In the genomic region with DNA sequence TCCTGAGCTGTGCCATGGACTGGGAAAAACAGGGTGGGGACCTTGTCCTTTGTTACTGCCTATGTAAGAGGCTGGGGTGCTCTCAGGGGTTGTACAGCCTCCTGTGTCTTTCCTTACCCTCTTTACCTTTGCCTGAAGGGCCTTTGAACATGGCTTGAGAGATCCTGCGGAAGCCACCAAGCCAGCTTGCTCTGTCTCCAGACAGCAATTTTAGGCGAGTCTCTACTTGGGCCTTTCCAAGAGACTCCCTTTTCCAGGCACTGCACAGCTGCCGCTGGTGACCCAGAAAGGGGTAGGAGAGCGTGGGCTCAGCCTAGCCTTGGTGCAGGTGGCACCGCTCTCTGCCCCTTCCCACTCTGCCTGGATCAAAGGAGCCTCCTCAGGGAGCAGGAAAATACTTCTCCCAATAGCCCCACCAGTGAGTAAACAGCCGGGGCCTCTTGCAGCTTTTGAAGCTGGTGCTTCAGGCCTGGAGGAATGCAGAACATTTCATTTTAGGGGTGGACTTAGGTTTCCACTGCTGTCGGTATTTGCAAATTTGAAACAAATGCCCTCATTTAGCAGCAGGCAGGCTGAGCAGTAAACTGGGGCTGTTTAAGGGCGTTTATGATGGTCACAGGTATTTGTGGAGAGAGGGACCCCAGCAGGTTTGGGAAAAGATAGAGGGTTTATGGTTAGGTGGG, we compare ENCODE assay signal across 1 cellular context.
TF ChIP-seq lines count a peak whose summit lies in the region.

No MANE protein-coding gene starts in this region.

TF ChIP-seq in SK-N-SH, 30 proteins besides CTCF, POLR2A, EP300 and RAD21 (continued from another document):
- TF ChIP-seq, protein P1, sequence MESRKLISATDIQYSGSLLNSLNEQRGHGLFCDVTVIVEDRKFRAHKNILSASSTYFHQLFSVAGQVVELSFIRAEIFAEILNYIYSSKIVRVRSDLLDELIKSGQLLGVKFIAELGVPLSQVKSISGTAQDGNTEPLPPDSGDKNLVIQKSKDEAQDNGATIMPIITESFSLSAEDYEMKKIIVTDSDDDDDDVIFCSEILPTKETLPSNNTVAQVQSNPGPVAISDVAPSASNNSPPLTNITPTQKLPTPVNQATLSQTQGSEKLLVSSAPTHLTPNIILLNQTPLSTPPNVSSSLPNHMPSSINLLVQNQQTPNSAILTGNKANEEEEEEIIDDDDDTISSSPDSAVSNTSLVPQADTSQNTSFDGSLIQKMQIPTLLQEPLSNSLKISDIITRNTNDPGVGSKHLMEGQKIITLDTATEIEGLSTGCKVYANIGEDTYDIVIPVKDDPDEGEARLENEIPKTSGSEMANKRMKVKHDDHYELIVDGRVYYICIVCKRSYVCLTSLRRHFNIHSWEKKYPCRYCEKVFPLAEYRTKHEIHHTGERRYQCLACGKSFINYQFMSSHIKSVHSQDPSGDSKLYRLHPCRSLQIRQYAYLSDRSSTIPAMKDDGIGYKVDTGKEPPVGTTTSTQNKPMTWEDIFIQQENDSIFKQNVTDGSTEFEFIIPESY (IDR thresholded peaks at IDR 0.05; ENCODE audit: borderline replicate concordance, low read depth) = no peak
- no peak for TF ChIP-seq GABPA (IDR thresholded peaks at IDR 0.05; ENCODE audit: low read depth)
- TF ChIP-seq ELF1 (IDR thresholded peaks at IDR 0.05) = no peak
- TF ChIP-seq SIN3A (IDR thresholded peaks at IDR 0.05; ENCODE audit: borderline replicate concordance, low read depth, low read length) = no peak
- TF ChIP-seq NRF1 (IDR thresholded peaks at IDR 0.05; ENCODE audit: low read depth, low read length) = no peak
- no peak for TF ChIP-seq YY1 (IDR thresholded peaks at IDR 0.05; ENCODE audit: low read depth)
